Comparison of ENCODE assay signal across 8 cellular contexts in the genomic region with DNA sequence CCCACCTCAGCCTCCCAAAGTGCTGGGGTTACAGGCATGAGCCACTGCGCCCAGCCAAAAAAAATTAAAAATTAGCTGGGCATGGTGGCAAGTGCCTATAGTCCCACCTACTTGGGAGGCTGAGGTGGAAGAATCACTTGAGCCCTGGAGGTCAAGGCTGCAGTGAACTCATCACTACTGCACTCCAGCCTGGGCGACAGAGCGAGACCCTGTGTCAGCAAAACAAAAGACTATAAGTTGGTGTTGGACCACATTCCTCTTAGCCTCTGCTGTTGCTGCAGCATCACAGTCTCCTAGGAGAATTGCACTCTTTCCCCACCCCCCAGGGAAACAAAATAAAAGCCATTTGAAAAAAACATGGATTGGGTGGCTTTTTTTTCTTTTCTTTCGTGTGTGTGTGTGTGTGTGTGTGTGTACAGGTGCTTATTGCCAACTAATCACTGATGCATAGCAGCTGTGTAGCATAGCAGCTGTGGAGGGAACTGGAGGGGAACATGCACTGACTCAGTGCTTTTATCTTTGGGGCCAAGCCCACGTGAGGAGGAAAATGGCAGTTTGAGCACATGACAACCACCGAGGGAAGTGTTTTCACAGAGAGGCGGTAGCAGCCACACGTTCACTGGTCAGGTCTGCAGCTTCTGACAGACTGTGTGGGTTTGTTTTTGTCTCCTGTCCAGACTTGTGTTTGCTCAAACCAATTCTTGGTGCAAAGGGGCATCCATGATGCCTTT. TPM values are rescaled to one million over a fixed set of nuclear protein-coding genes. Genes with fewer than 3 reads are reported as not detected.
DNase-seq lines count a peak whose midpoint lies in the region; ATAC-seq and TF ChIP-seq lines count a peak whose summit lies in the region.

No MANE protein-coding gene starts in this region.

- POLR2A ChIA-PET in activated CD4-positive, alpha-beta memory T cell treated with anti-CD3 and anti-CD28 coated beads for 36 hours (lab: Charles Lee), result no interaction called here
- POLR2A ChIA-PET in activated CD4-positive, alpha-beta T cell treated with anti-CD3 and anti-CD28 coated beads, Interleukin-2, amount 10 ng/mL, durations not matched to agents 7 days and 5 days (lab: Charles Lee), result no interaction called here
- POLR2A ChIA-PET in T-cell (lab: Charles Lee), result interaction anchor here in 1 of 2 donors (0.5 kb wide), 1 partner anchor 301 kb away, joined by 3 read pairs; no protein-coding TSS in a partner anchor

- H3K36me3 ChIP-seq in uterus, result no peaks in the 10 kb centered on the region

- H3K27me3 ChIP-seq in uterus, result no peaks in the 10 kb centered on the region

- no peaks in the 10 kb centered on the region for H3K4me1 ChIP-seq in uterus

- H3K27me3 Mint-ChIP-seq in activated CD4-positive, alpha-beta memory T cell treated with anti-CD3 and anti-CD28 coated beads for 36 hours, result no peaks in the 10 kb centered on the region
- no peaks in the 10 kb centered on the region for H3K27me3 Mint-ChIP-seq in activated CD4-positive, alpha-beta T cell treated with anti-CD3 and anti-CD28 coated beads, Interleukin-2, amount 10 ng/mL, durations not matched to agents 7 days and 5 days
- H3K27me3 Mint-ChIP-seq in T-cell, result no peaks in the 10 kb centered on the region

- TF ChIP-seq POLR2A in erythroblast (IDR thresholded peaks at IDR 0.05; ENCODE audit: low read length) (no peak), uterus (IDR thresholded peaks at IDR 0.05) (no peak)

- CTCF ChIA-PET in activated CD4-positive, alpha-beta memory T cell treated with anti-CD3 and anti-CD28 coated beads for 36 hours (lab: Charles Lee), result interaction anchor here (0.7 to 2.9 kb wide), 10 partner anchors 9 to 281 kb away, joined by 3 to 24 read pairs (median 4); a partner anchor contains a TSS
- CTCF ChIA-PET in activated CD4-positive, alpha-beta T cell treated with anti-CD3 and anti-CD28 coated beads, Interleukin-2, amount 10 ng/mL, durations not matched to agents 7 days and 5 days (lab: Charles Lee), result interaction anchor here (0.6 to 1.3 kb wide), 2 partner anchors 112 to 302 kb away, joined by 3 to 4 read pairs; no protein-coding TSS in a partner anchor
- CTCF ChIA-PET in T-cell (lab: Charles Lee), result interaction anchor here in 1 of 2 donors (0.6 to 1.4 kb wide), 3 partner anchors 8 to 91 kb away, joined by 3 to 6 read pairs (median 4); a partner anchor contains a TSS

- DNase-seq in Daoy (ENCODE audit: low read depth), result peak; percentile 55
- DNase-seq in NCI-H1694 treated with DMSO at 0.1 percent for 48 hours (lab: John Stamatoyannopoulos, UW), result peak; percentile 27
- DNase-seq in erythroblast (lab: John Stamatoyannopoulos, UW), result peak; percentile 51 to 67
- no peak for DNase-seq in uterus
- DNase-seq in activated CD4-positive, alpha-beta memory T cell treated with anti-CD3 and anti-CD28 coated beads for 36 hours, result no peak
- no peak for DNase-seq in activated CD4-positive, alpha-beta T cell treated with anti-CD3 and anti-CD28 coated beads, Interleukin-2, amount 10 ng/mL, durations not matched to agents 7 days and 5 days
- no peak for DNase-seq in T-cell

- no peak overlapping the region for H3K27ac Mint-ChIP-seq in activated CD4-positive, alpha-beta memory T cell treated with anti-CD3 and anti-CD28 coated beads for 36 hours
- no peak overlapping the region for H3K27ac Mint-ChIP-seq in activated CD4-positive, alpha-beta T cell treated with anti-CD3 and anti-CD28 coated beads, Interleukin-2, amount 10 ng/mL, durations not matched to agents 7 days and 5 days
- H3K27ac Mint-ChIP-seq in T-cell, result no peak overlapping the region

- H3K9me3 ChIP-seq in uterus, result no peaks in the 10 kb centered on the region

- ATAC-seq in HG02623 (IDR thresholded peaks at IDR 0.05; ENCODE audit: unreplicated experiment) (peak; percentile 36), T-cell (replicated peaks in 1 of 4) (no peak)

- H3K4me1 Mint-ChIP-seq in activated CD4-positive, alpha-beta memory T cell treated with anti-CD3 and anti-CD28 coated beads for 36 hours (ENCODE audit: low read depth), result no peaks in the 10 kb centered on the region
- peaks cover 15% of the 10 kb centered on the region for H3K4me1 Mint-ChIP-seq in activated CD4-positive, alpha-beta T cell treated with anti-CD3 and anti-CD28 coated beads, Interleukin-2, amount 10 ng/mL, durations not matched to agents 7 days and 5 days
- H3K4me1 Mint-ChIP-seq in T-cell, result peaks cover 4 to 13% (median 7%) of the 10 kb centered on the region in 3 donors

- no peaks in the 10 kb centered on the region for H3K9me3 Mint-ChIP-seq in activated CD4-positive, alpha-beta memory T cell treated with anti-CD3 and anti-CD28 coated beads for 36 hours
- no peaks in the 10 kb centered on the region for H3K9me3 Mint-ChIP-seq in activated CD4-positive, alpha-beta T cell treated with anti-CD3 and anti-CD28 coated beads, Interleukin-2, amount 10 ng/mL, durations not matched to agents 7 days and 5 days
- no peaks in the 10 kb centered on the region for H3K9me3 Mint-ChIP-seq in T-cell

- no peak for TF ChIP-seq CTCF in uterus (IDR thresholded peaks at IDR 0.05)

- H3K36me3 Mint-ChIP-seq in activated CD4-positive, alpha-beta memory T cell treated with anti-CD3 and anti-CD28 coated beads for 36 hours, result peaks cover 1% of the 10 kb centered on the region
- H3K36me3 Mint-ChIP-seq in activated CD4-positive, alpha-beta T cell treated with anti-CD3 and anti-CD28 coated beads, Interleukin-2, amount 10 ng/mL, durations not matched to agents 7 days and 5 days (ENCODE audit: low read depth), result no peaks in the 10 kb centered on the region
- H3K36me3 Mint-ChIP-seq in T-cell, result peaks cover 14% of the 10 kb centered on the region

- no peak overlapping the region for H3K27ac ChIP-seq in uterus

- intact Hi-C loops in uterus (cut with DNase I; ENCODE audit: low total_unique reads), result no loop called here
- intact Hi-C loops in activated CD4-positive, alpha-beta memory T cell treated with anti-CD3 and anti-CD28 coated beads for 36 hours (cut with micrococcal nuclease), result no loop called here

- H3K4me3 Mint-ChIP-seq in activated CD4-positive, alpha-beta memory T cell treated with anti-CD3 and anti-CD28 coated beads for 36 hours, result no peak overlapping the region
- H3K4me3 Mint-ChIP-seq in activated CD4-positive, alpha-beta T cell treated with anti-CD3 and anti-CD28 coated beads, Interleukin-2, amount 10 ng/mL, durations not matched to agents 7 days and 5 days, result no peak overlapping the region
- no peak overlapping the region for H3K4me3 Mint-ChIP-seq in T-cell

- no peak overlapping the region for H3K4me3 ChIP-seq in uterus

RNA-seq across cellular contexts. Expression of a gene that starts 27.5 kb away (rescaled TPM):
- 2.1 and 3.4 TPM in 2 replicates for total RNA-seq in Daoy (2014; rRNA removed; shearing (Covaris generic))
- total RNA-seq in uterus, result 10 to 100 TPM in 1 of 4 donors, 1 to 10 TPM in 3; 6.8 to 12.4 (median 9.1) TPM
- total RNA-seq in activated CD4-positive, alpha-beta memory T cell treated with anti-CD3 and anti-CD28 coated beads for 36 hours, result 10 to 100 TPM; 13.1 to 13.9 TPM
- total RNA-seq in activated CD4-positive, alpha-beta T cell treated with anti-CD3 and anti-CD28 coated beads, Interleukin-2, amount 10 ng/mL, durations not matched to agents 7 days and 5 days, result 1 to 10 TPM; 3.2 to 3.6 TPM
- total RNA-seq in T-cell, result 10 to 100 TPM in 4 of 5 donors, 1 to 10 TPM in 1; 4.8 to 15.2 (median 11.7) TPM

RNA-seq across cellular contexts. Expression of a gene that starts 32.9 kb away (rescaled TPM):
- 0.33 and 2.5 TPM in 2 replicates for total RNA-seq in Daoy (2014; rRNA removed; shearing (Covaris generic))
- total RNA-seq in uterus (1 to 10 TPM in 3 of 4 donors, under 1 TPM in 1; under 0.01 to 6.5 (median 3.7) TPM), T-cell (1 to 10 TPM in 3 of 5 donors, under 1 TPM in 2; 0.50 to 1.5 (median 1.4) TPM)
- total RNA-seq in activated CD4-positive, alpha-beta memory T cell treated with anti-CD3 and anti-CD28 coated beads for 36 hours, result under 1 TPM; 0.19 to 0.29 TPM
- total RNA-seq in activated CD4-positive, alpha-beta T cell treated with anti-CD3 and anti-CD28 coated beads, Interleukin-2, amount 10 ng/mL, durations not matched to agents 7 days and 5 days, result under 1 TPM; 0.10 to 0.15 TPM

Comparison
In these comparisons a context has a peak if more than half of its experiments do, and no peak if none do; other contexts are left out.
1. DNase-seq: peak in Daoy (single experiment), NCI-H1694 treated with DMSO at 0.1 percent for 48 hours (single experiment) and erythroblast (2 of 2); none in uterus (0 of 2), activated CD4-positive, alpha-beta memory T cell treated with anti-CD3 and anti-CD28 coated beads for 36 hours (single experiment), activated CD4-positive, alpha-beta T cell treated with anti-CD3 and anti-CD28 coated beads, Interleukin-2, amount 10 ng/mL, durations not matched to agents 7 days and 5 days (single experiment) and T-cell (0 of 34).